In genomic region chr6:42394151-42394550, GRCh38 we compare ENCODE assay signal across 17 cellular contexts. TPM values are rescaled to one million over a fixed set of nuclear protein-coding genes. Genes with fewer than 3 reads are reported as not detected.
DNase-seq lines count a peak whose midpoint lies in the region; ATAC-seq, FAIRE-seq and TF ChIP-seq lines count a peak whose summit lies in the region.
"Had no signal": no experiment of that assay in that cellular context is flagged by ENCODE, and none has a peak within 500 bp of the region (broad histone marks: within the 10 kb centered on the region; RNA-seq: fewer than 3 reads in every experiment).

No MANE protein-coding gene starts in this region.

- H3K27ac Mint-ChIP-seq in CD4-positive, CD25-positive, alpha-beta regulatory T cell, result peak overlapping the region; percentile 67 to 100 (median 99)
- peak overlapping the region; percentile 100 for H3K27ac Mint-ChIP-seq in CD8-positive, alpha-beta T cell
- peak overlapping the region; percentile 56 for H3K27ac Mint-ChIP-seq in activated T-cell treated with anti-CD3 and anti-CD28 coated beads, Interleukin-2, amount 50 U/mL, for 72 hours

- no peak for TF ChIP-seq CTCF in CD8-positive, alpha-beta T cell (IDR thresholded peaks at IDR 0.05)

- H3K9me3 Mint-ChIP-seq in CD4-positive, CD25-positive, alpha-beta regulatory T cell, result no peaks in the 10 kb centered on the region
- no peaks in the 10 kb centered on the region for H3K9me3 Mint-ChIP-seq in CD8-positive, alpha-beta T cell
- H3K9me3 Mint-ChIP-seq in activated T-cell treated with anti-CD3 and anti-CD28 coated beads, Interleukin-2, amount 50 U/mL, for 72 hours, result no peaks in the 10 kb centered on the region

- peaks cover 61% of the 10 kb centered on the region for H3K4me1 ChIP-seq in CD4-positive, CD25-positive, alpha-beta regulatory T cell (ENCODE audit: control insufficient read depth, insufficient read depth, low read length, poor library complexity, severe bottlenecking)
- H3K4me1 ChIP-seq in CD8-positive, alpha-beta T cell (ENCODE audit: insufficient read depth, low read length), result peaks cover 78% of the 10 kb centered on the region
- no peaks in the 10 kb centered on the region for H3K4me1 ChIP-seq in right cardiac atrium (ENCODE audit: control insufficient read depth, insufficient read depth, low read length)

- no peaks in the 10 kb centered on the region for H3K9me3 ChIP-seq in CD4-positive, CD25-positive, alpha-beta regulatory T cell (ENCODE audit: control insufficient read depth in 2 of 2, low read length in 2 of 2)
- H3K9me3 ChIP-seq in CD8-positive, alpha-beta T cell (ENCODE audit: low read length), result no peaks in the 10 kb centered on the region
- H3K9me3 ChIP-seq in right cardiac atrium (ENCODE audit: control insufficient read depth, low read length), result no peaks in the 10 kb centered on the region
- H3K9me3 ChIP-seq: heart right ventricle, lower lobe of right lung, suprapubic skin had no signal

- peaks cover 35 to 94% (median 67%) of the 10 kb centered on the region in 4 donors for H3K4me1 Mint-ChIP-seq in CD4-positive, CD25-positive, alpha-beta regulatory T cell
- peaks cover 96% of the 10 kb centered on the region for H3K4me1 Mint-ChIP-seq in CD8-positive, alpha-beta T cell (ENCODE audit: low read depth)
- peaks cover 89% of the 10 kb centered on the region for H3K4me1 Mint-ChIP-seq in activated T-cell treated with anti-CD3 and anti-CD28 coated beads, Interleukin-2, amount 50 U/mL, for 72 hours (ENCODE audit: low read depth)

- H3K4me3 Mint-ChIP-seq in CD4-positive, CD25-positive, alpha-beta regulatory T cell, result peak overlapping the region; percentile 21 to 82 (median 45)
- H3K4me3 Mint-ChIP-seq in CD8-positive, alpha-beta T cell, result peak overlapping the region; percentile 69
- H3K4me3 Mint-ChIP-seq in activated T-cell treated with anti-CD3 and anti-CD28 coated beads, Interleukin-2, amount 50 U/mL, for 72 hours, result peak overlapping the region; percentile 81 to 83

- H3K27ac ChIP-seq in CD4-positive, CD25-positive, alpha-beta regulatory T cell (ENCODE audit: insufficient read depth, low read length, poor library complexity, severe bottlenecking), result no peak overlapping the region
- no peak overlapping the region for H3K27ac ChIP-seq in CD8-positive, alpha-beta T cell (ENCODE audit: low read depth, low read length)
- no peak overlapping the region for H3K27ac ChIP-seq in right cardiac atrium (ENCODE audit: low read length)
- H3K27ac ChIP-seq: lower lobe of right lung, suprapubic skin had no signal

- no peak for ATAC-seq in CD4-positive, CD25-positive, alpha-beta regulatory T cell (ENCODE audit: low read depth in 2 of 2)
- no peak for ATAC-seq in CD8-positive, alpha-beta T cell
- ATAC-seq in activated T-cell treated with anti-CD3 and anti-CD28 coated beads, Interleukin-2, amount 50 U/mL, for 72 hours (replicated peaks in 1 of 2), result no peak
- ATAC-seq in right cardiac atrium (no peak), HG03521 (IDR thresholded peaks at IDR 0.05; ENCODE audit: unreplicated experiment) (no peak)
- ATAC-seq: heart right ventricle had no signal

- TF ChIP-seq POLR2A in GM12891 (IDR thresholded peaks at IDR 0.05; ENCODE audit: low read depth, low read length), result no peak

- intact Hi-C loops in CD8-positive, alpha-beta T cell (cut with DNase I, micrococcal nuclease), result loop anchor here in 1 of 2 experiments (5.0 kb wide), 1 partner anchor 117 kb away; no protein-coding TSS in a partner anchor
- intact Hi-C loops in right cardiac atrium (cut with DNase I), result no loop called here

- peaks cover 8% of the 10 kb centered on the region for H3K36me3 Mint-ChIP-seq in CD4-positive, CD25-positive, alpha-beta regulatory T cell
- peaks cover 2% of the 10 kb centered on the region for H3K36me3 Mint-ChIP-seq in CD8-positive, alpha-beta T cell
- H3K36me3 Mint-ChIP-seq in activated T-cell treated with anti-CD3 and anti-CD28 coated beads, Interleukin-2, amount 50 U/mL, for 72 hours (ENCODE audit: insufficient read depth in 2 of 2), result peaks cover 2 to 14% of the 10 kb centered on the region in 2 donors

- no peaks in the 10 kb centered on the region for H3K27me3 ChIP-seq in CD4-positive, CD25-positive, alpha-beta regulatory T cell (ENCODE audit: control insufficient read depth, insufficient read depth, low read length)
- no peaks in the 10 kb centered on the region for H3K27me3 ChIP-seq in CD8-positive, alpha-beta T cell (ENCODE audit: insufficient read depth, low read length)
- H3K27me3 ChIP-seq in right cardiac atrium (ENCODE audit: control insufficient read depth, insufficient read depth), result no peaks in the 10 kb centered on the region
- H3K27me3 ChIP-seq: heart right ventricle, suprapubic skin had no signal

- no peak for DNase-seq in CD4-positive, CD25-positive, alpha-beta regulatory T cell
- DNase-seq in CD8-positive, alpha-beta T cell, result peak in 1 of 7 experiments; percentile 48
- DNase-seq in activated T-cell treated with anti-CD3 and anti-CD28 coated beads, Interleukin-2, amount 50 U/mL, for 72 hours, result no peak
- DNase-seq in mesenteric fat pad (ENCODE audit: low spot score), result peak; percentile 77
- no peak for DNase-seq in GM12891 (ENCODE audit: insufficient read length, low spot score)
- no peak for DNase-seq in right cardiac atrium
- DNase-seq: activated CD4-positive, CD25-positive, alpha-beta regulatory T cell; AML-193; HCEC 1CT; heart right ventricle; lower lobe of right lung; NCI-H187; NCI-H446 had no signal

- POLR2A ChIA-PET in CD8-positive, alpha-beta T cell (lab: Charles Lee), result interaction anchor here (7.9 kb wide), 1 partner anchor 57 kb away, joined by 115 read pairs; the partner anchor contains the start of gene TRERF1

- no peaks in the 10 kb centered on the region for H3K27me3 Mint-ChIP-seq in CD4-positive, CD25-positive, alpha-beta regulatory T cell
- H3K27me3 Mint-ChIP-seq in CD8-positive, alpha-beta T cell (ENCODE audit: low read depth), result no peaks in the 10 kb centered on the region
- no peaks in the 10 kb centered on the region for H3K27me3 Mint-ChIP-seq in activated T-cell treated with anti-CD3 and anti-CD28 coated beads, Interleukin-2, amount 50 U/mL, for 72 hours (ENCODE audit: low read depth)

- no peak overlapping the region for H3K4me3 ChIP-seq in CD4-positive, CD25-positive, alpha-beta regulatory T cell (ENCODE audit: low read depth, low read length)
- H3K4me3 ChIP-seq in CD8-positive, alpha-beta T cell (ENCODE audit: low read depth, low read length), result no peak overlapping the region
- H3K4me3 ChIP-seq in right cardiac atrium (ENCODE audit: low read length), result no peak overlapping the region
- H3K4me3 ChIP-seq: lower lobe of right lung, suprapubic skin had no signal

- WGBS in right cardiac atrium, result 89% methylated on average over 4 of the region's 4 CpGs

- FAIRE-seq in GM12891 (lab: Jason Lieb, UNC), result no peak
- FAIRE-seq: astrocyte, G401.6 had no signal

- H3K36me3 ChIP-seq in CD4-positive, CD25-positive, alpha-beta regulatory T cell (ENCODE audit: control insufficient read depth, insufficient read depth, low read length), result no peaks in the 10 kb centered on the region
- no peaks in the 10 kb centered on the region for H3K36me3 ChIP-seq in CD8-positive, alpha-beta T cell (ENCODE audit: insufficient read depth, low read length)
- H3K36me3 ChIP-seq: heart right ventricle, lower lobe of right lung, suprapubic skin had no signal

- CTCF ChIA-PET in CD8-positive, alpha-beta T cell (lab: Charles Lee), result no interaction called here

TF ChIP-seq in GM12891, 5 proteins besides CTCF, POLR2A, EP300 and RAD21:
- TF ChIP-seq POLR2AphosphoS5 (IDR thresholded peaks at IDR 0.05; ENCODE audit: low read depth, low read length) (no peak), PAX5 (IDR thresholded peaks at IDR 0.05; ENCODE audit: insufficient read depth, low read length, severe bottlenecking) (no peak), POU2F2 (IDR thresholded peaks at IDR 0.05; ENCODE audit: low read depth, low read length) (no peak), TAF1 (IDR thresholded peaks at IDR 0.05; ENCODE audit: low read depth, low read length) (no peak), SPI1 (IDR thresholded peaks at IDR 0.05; ENCODE audit: low read depth, low read length) (no peak)

RNA-seq across cellular contexts. Expression of gene TRERF1, which starts 57.6 kb away (rescaled TPM):
- 55.7 TPM for total RNA-seq in CD4-positive, CD25-positive, alpha-beta regulatory T cell
- 1 to 10 TPM; 2.3 to 4.9 (median 4.2) TPM for polyA plus RNA-seq in CD4-positive, CD25-positive, alpha-beta regulatory T cell
- 10 to 100 TPM; 20.2 to 20.4 TPM for total RNA-seq in CD8-positive, alpha-beta T cell
- 10 to 100 TPM; 37.2 to 43.0 TPM for total RNA-seq in activated T-cell treated with anti-CD3 and anti-CD28 coated beads, Interleukin-2, amount 50 U/mL, for 72 hours
- total RNA-seq in mesenteric fat pad (3.3 TPM), right cardiac atrium (1 to 10 TPM; 2.1 to 3.1 (median 2.5) TPM)
- polyA plus RNA-seq in GM12891 (2012; ENCODE audit: low read depth, missing spikeins), result 3.5 TPM
- 1.2 TPM for polyA plus RNA-seq in right cardiac atrium
